In genomic region chr19:41922585-41922984, GRCh38 we compare ENCODE assay signal across 23 cellular contexts. TPM values are rescaled to one million over a fixed set of nuclear protein-coding genes. Genes with fewer than 3 reads are reported as not detected.
DNase-seq lines count a peak whose midpoint lies in the region; ATAC-seq, FAIRE-seq and TF ChIP-seq lines count a peak whose summit lies in the region.
"Had no signal": no experiment of that assay in that cellular context is flagged by ENCODE, and none has a peak within 500 bp of the region (broad histone marks: within the 10 kb centered on the region; RNA-seq: fewer than 3 reads in every experiment).

No MANE protein-coding gene starts in this region.

- no peaks in the 10 kb centered on the region for H4K20me1 ChIP-seq in K562 (replicated peaks; ENCODE audit: control insufficient read depth, insufficient read depth, low read length)

- no peak overlapping the region for H3K4me3 Mint-ChIP-seq in CD4-positive, alpha-beta T cell

- TF ChIP-seq CTCF in K562 (IDR thresholded peaks at IDR 0.05 in 2 of 3, conservative IDR thresholded peaks at IDR 0.05 in 1 of 3; ENCODE audit: insufficient read depth in 2 of 3, low read depth in 1 of 3, low read length in 3 of 3) (no peak), kidney (IDR thresholded peaks at IDR 0.05; ENCODE audit: borderline replicate concordance, extremely low read depth, insufficient read depth) (no peak)
- TF ChIP-seq CTCF in CD4-positive, alpha-beta T cell (IDR thresholded peaks at IDR 0.05) = no peak

- H2AFZ ChIP-seq in K562 (ENCODE audit: low read depth, low read length) = no peak overlapping the region
- H2AFZ ChIP-seq: PC-9 had no signal

- 6% methylated on average over 11 of the region's 18 CpGs for WGBS in K562 (ENCODE audit: insufficient coverage, low coverage, missing lambda C conversion rate)

- TF ChIP-seq EP300 in K562 (IDR thresholded peaks at IDR 0.05; ENCODE audit: low read length) = no peak

- peaks cover 10% of the 10 kb centered on the region for H3K27me3 Mint-ChIP-seq in CD4-positive, alpha-beta T cell

- TF ChIP-seq POLR2A in K562 (conservative IDR thresholded peaks at IDR 0.05) = no peak

- peaks cover 87% of the 10 kb centered on the region for H3K27me3 ChIP-seq in H7 (ENCODE audit: control insufficient read depth, insufficient read depth, low read length)
- peaks cover 0 to 16% of the 10 kb centered on the region in 2 experiments; a peak in 4 of 5 replicates for H3K27me3 ChIP-seq in K562 (ENCODE audit: control insufficient read depth in 2 of 2, insufficient read depth in 2 of 2, low read length in 2 of 2)
- peaks cover 5% of the 10 kb centered on the region for H3K27me3 ChIP-seq in CD4-positive, alpha-beta T cell (ENCODE audit: control insufficient read depth, insufficient read depth, low read length)
- peaks cover 27% of the 10 kb centered on the region for H3K27me3 ChIP-seq in SJCRH30

- H3K4me1 Mint-ChIP-seq in CD4-positive, alpha-beta T cell (ENCODE audit: low read depth) = peaks cover 12% of the 10 kb centered on the region

- no peaks in the 10 kb centered on the region for H3K36me3 Mint-ChIP-seq in CD4-positive, alpha-beta T cell (ENCODE audit: low read depth)
- H3K36me3 Mint-ChIP-seq: CD4-positive, CD25-positive, alpha-beta regulatory T cell; IgD-negative memory B cell had no signal

- no peaks in the 10 kb centered on the region; the same call in 1 of the 2 replicates for H3K9me3 ChIP-seq in K562 (replicated peaks; ENCODE audit: control insufficient read depth, insufficient read depth, low read depth, low read length)
- peaks cover 0 to 4% of the 10 kb centered on the region in 2 donors for H3K9me3 ChIP-seq in kidney (ENCODE audit: control insufficient read depth in 1 of 2, low read length in 2 of 2)
- no peaks in the 10 kb centered on the region for H3K9me3 ChIP-seq in CD4-positive, alpha-beta T cell (ENCODE audit: control insufficient read depth, low read length)
- no peaks in the 10 kb centered on the region for H3K9me3 ChIP-seq in SJCRH30 (replicated peaks)
- H3K9me3 ChIP-seq: BE2C had no signal

- ATAC-seq in K562 = no peak
- no peak for ATAC-seq in CD4-positive, alpha-beta T cell (ENCODE audit: poor library complexity)

- peaks cover 4 to 32% of the 10 kb centered on the region in 2 experiments; a peak in 4 of 5 replicates for H3K4me1 ChIP-seq in K562 (replicated peaks in 1 of 2; ENCODE audit: control insufficient read depth in 2 of 2, insufficient read depth in 2 of 2, low read length in 2 of 2)
- no peaks in the 10 kb centered on the region for H3K4me1 ChIP-seq in kidney (ENCODE audit: control insufficient read depth in 1 of 2, insufficient read depth in 1 of 2, low read depth in 1 of 2, low read length in 2 of 2)
- no peaks in the 10 kb centered on the region for H3K4me1 ChIP-seq in SJCRH30
- H3K4me1 ChIP-seq: BE2C had no signal

- H3K9me1 ChIP-seq in K562 (ENCODE audit: control insufficient read depth, insufficient read depth, low read length) = no peaks in the 10 kb centered on the region

- no peak overlapping the region for H3K4me2 ChIP-seq in K562 (ENCODE audit: insufficient read depth, low read length)
- H3K4me2 ChIP-seq: PC-9 had no signal

- H3K36me3 ChIP-seq in H7 (replicated peaks; ENCODE audit: control insufficient read depth, insufficient read depth, low read length) (no peaks in the 10 kb centered on the region), K562 (ENCODE audit: control insufficient read depth, insufficient read depth, low read length) (no peaks in the 10 kb centered on the region), kidney (ENCODE audit: control insufficient read depth in 1 of 2, insufficient read depth in 2 of 2, low read length in 2 of 2) (no peaks in the 10 kb centered on the region), SJCRH30 (no peaks in the 10 kb centered on the region)
- H3K36me3 ChIP-seq: BE2C had no signal

- BruUV-seq in K562 (replicated peaks; lab: Mats Ljungman, UMichigan) = no TSS peak

- H3K9me3 Mint-ChIP-seq in CD4-positive, alpha-beta T cell = no peaks in the 10 kb centered on the region
- H3K9me3 Mint-ChIP-seq: IgD-negative memory B cell had no signal

- no peak overlapping the region for H3K27ac ChIP-seq in K562 (ENCODE audit: extremely low read depth, low read depth, low read length)
- H3K27ac ChIP-seq in kidney (ENCODE audit: low read depth in 2 of 2, low read length in 2 of 2) = no peak overlapping the region
- no peak overlapping the region for H3K27ac ChIP-seq in CD4-positive, alpha-beta T cell (ENCODE audit: low read depth, low read length)
- H3K27ac ChIP-seq in SJCRH30 = no peak overlapping the region
- H3K27ac ChIP-seq: PC-9, RWPE1 had no signal

- TF ChIP-seq RAD21 in K562 (CRISPR knock-in tag; conservative IDR thresholded peaks at IDR 0.05 in 1 of 2, IDR thresholded peaks at IDR 0.05 in 1 of 2) = no peak

- DNase-seq in H7 = peak; percentile 83
- DNase-seq in K562 (ENCODE audit: extremely low read depth in 1 of 4, low spot score in 3 of 4) = no peak
- peak; percentile 56 for DNase-seq in kidney
- no peak for DNase-seq in globus pallidus (ENCODE audit: low spot score)
- no peak for DNase-seq in CD4-positive, alpha-beta T cell
- DNase-seq in NCI-H510A (lab: John Stamatoyannopoulos, UW) = no peak
- no peak for DNase-seq in SJCRH30
- DNase-seq: BE2C; CD4-positive, CD25-positive, alpha-beta regulatory T cell; NCI-H1048; NCI-H1417; NCI-H1694; NCI-H2029 treated with DMSO at 0.1 percent for 48 hours; NCI-H446 treated with DMSO at 0.1 percent for 48 hours; NCI-H526 treated with DMSO at 0.1 percent for 48 hours; PC-9; SHP77 had no signal

- POLR2A ChIA-PET in K562 (lab: Yijun Ruan, JAX) = no interaction called here
- POLR2A ChIA-PET in CD4-positive, alpha-beta T cell (lab: Charles Lee) = interaction anchor here (2.2 kb wide), 1 partner anchor 35 kb away, joined by 13 read pairs; no protein-coding TSS in a partner anchor

- no peak overlapping the region for H3K27ac Mint-ChIP-seq in CD4-positive, alpha-beta T cell

- H3K79me2 ChIP-seq in K562 (ENCODE audit: control insufficient read depth, insufficient read depth, low read length) = no peaks in the 10 kb centered on the region

- FAIRE-seq in K562 (lab: Jason Lieb, UNC) (no peak), kidney (lab: Jason Lieb, UNC) (no peak)
- FAIRE-seq: D721Med had no signal

- H3K4me3 ChIP-seq in H7 (ENCODE audit: insufficient read depth, low read depth, low read length) (no peak overlapping the region), K562 (no peak overlapping the region), kidney (ENCODE audit: low read length in 2 of 2) (no peak overlapping the region), SJCRH30 (no peak overlapping the region)
- H3K4me3 ChIP-seq: PC-9 had no signal

- CTCF ChIA-PET in K562 (lab: Yijun Ruan, JAX; ENCODE audit: low intra/inter-chr PET ratio) = no interaction called here
- CTCF ChIA-PET in CD4-positive, alpha-beta T cell (lab: Charles Lee) = no interaction called here

- intact Hi-C loops in K562 (cut with micrococcal nuclease) (no loop called here), kidney (cut with DNase I) (no loop called here)
- intact Hi-C loops in CD4-positive, alpha-beta T cell (cut with DNase I, micrococcal nuclease) = no loop called here

- H3K9ac ChIP-seq in K562 (ENCODE audit: insufficient read depth in 1 of 2, low read depth in 2 of 2, low read length in 2 of 2) (peak overlapping the region in 1 of 2 experiments; percentile 23; a peak in 1 of 4 replicates), kidney (ENCODE audit: low read length in 2 of 2) (no peak overlapping the region)

- in situ Hi-C loops in K562 (cut with MboI) = no loop called here

RNA-seq across cellular contexts. Expression of gene ERFL, which starts 5.7 kb away (rescaled TPM):
- total RNA-seq in H7 (2014; rRNA removed; shearing (Covaris generic)) = 0.15 TPM in 1 of 2 replicates, not detected in the other
- 0.63 and 1.7 TPM in 2 replicates for total RNA-seq in K562 (2011; cell fraction: chromatin; rRNA removed; ENCODE audit: low replicate concordance)
- total RNA-seq in K562 (2011; cell fraction: nucleolus; rRNA removed) = 0.79 and 1.3 TPM in 2 replicates
- 0.73 and 1.1 TPM in 2 replicates for total RNA-seq in K562 (2011; cell fraction: nucleoplasm; rRNA removed)
- total RNA-seq in K562 (2014; rRNA removed) (0.16 and 0.32 TPM in 2 replicates), K562 (2014; rRNA removed; fragmentation: Illumina TruSeq; extraction: Trizol) (0.10 TPM in 1 of 2 replicates, not detected in the other), K562 (2015; rRNA removed; fragmentation: Illumina TruSeq; extraction: Trizol) (0.11 TPM in 1 of 2 replicates, not detected in the other), K562 (2021) (0.67 and 0.75 TPM in 2 replicates), kidney (0.69 TPM)
- polyA plus RNA-seq in K562 (2011; rRNA removed) (0.07 and 0.32 TPM in 2 replicates), K562 (2014; fragmentation: Illumina TruSeq; extraction: Trizol) (0.31 and 0.50 TPM in 2 replicates), K562 (2014; fragmentation: Nextera tagmentation; extraction: Ambion mirVana) (not detected), K562 (2014; rRNA removed) (0.31 and 0.33 TPM in 2 replicates), kidney (ENCODE audit: insufficient read depth, low read depth, low replicate concordance) (not detected)
- polyA plus RNA-seq in K562 (2011; cell fraction: cytosol; rRNA removed) = 0.22 and 0.25 TPM in 2 replicates
- 2.9 and 3.3 TPM in 2 replicates for polyA plus RNA-seq in K562 (2011; cell fraction: nucleus; rRNA removed)
- polyA plus RNA-seq in K562 (2012) = 0.76 and 0.94 TPM in 2 replicates
- not detected in 2 replicates for polyA minus RNA-seq in K562 (2011; rRNA and poly(A)+ RNA removed)
- not detected in 2 replicates for polyA minus RNA-seq in K562 (2011; cell fraction: cytosol; rRNA and poly(A)+ RNA removed)
- 0.40 and 0.67 TPM in 2 replicates for polyA minus RNA-seq in K562 (2011; cell fraction: nucleus; rRNA and poly(A)+ RNA removed)
- total RNA-seq in CD4-positive, alpha-beta T cell = 1 to 10 TPM; 7.7 to 8.9 TPM
- total RNA-seq in SJCRH30 (2014; rRNA removed; shearing (Covaris generic)) = not detected in 2 replicates
- total RNA-seq: Daoy, G401, H4 had no signal
- polyA plus RNA-seq: CD4-positive, CD25-positive, alpha-beta regulatory T cell; IgD-negative memory B cell had no signal

RNA-seq across cellular contexts. Expression of gene RABAC1, which starts 36.5 kb away (rescaled TPM):
- total RNA-seq in H7 (2014; rRNA removed; shearing (Covaris generic)) = 140 and 163 TPM in 2 replicates
- 19.9 and 51.2 TPM in 2 replicates for total RNA-seq in K562 (2011; cell fraction: chromatin; rRNA removed; ENCODE audit: low replicate concordance)
- total RNA-seq in K562 (2011; cell fraction: nucleolus; rRNA removed) = 69.7 and 71.9 TPM in 2 replicates
- 51.7 and 54.7 TPM in 2 replicates for total RNA-seq in K562 (2011; cell fraction: nucleoplasm; rRNA removed)
- total RNA-seq in K562 (2014; rRNA removed) (24.5 and 32.7 TPM in 2 replicates), K562 (2014; rRNA removed; fragmentation: Illumina TruSeq; extraction: Trizol) (2.5 and 4.6 TPM in 2 replicates), K562 (2015; rRNA removed; fragmentation: Illumina TruSeq; extraction: Trizol) (7.1 and 7.2 TPM in 2 replicates), K562 (2021) (23.2 and 24.0 TPM in 2 replicates), kidney (146 TPM)
- polyA plus RNA-seq in K562 (2011; rRNA removed) (17.7 and 36.3 TPM in 2 replicates), K562 (2014; fragmentation: Illumina TruSeq; extraction: Trizol) (2.4 and 7.8 TPM in 2 replicates), K562 (2014; fragmentation: Nextera tagmentation; extraction: Ambion mirVana) (1 to 10 TPM; 5.2 to 9.3 TPM), K562 (2014; rRNA removed) (28.1 and 44.0 TPM in 2 replicates), kidney (ENCODE audit: insufficient read depth, low read depth, low replicate concordance) (333 TPM)
- 84.6 and 116 TPM in 2 replicates for polyA plus RNA-seq in K562 (2011; cell fraction: cytosol; rRNA removed)
- polyA plus RNA-seq in K562 (2011; cell fraction: nucleus; rRNA removed) = 38.9 and 57.8 TPM in 2 replicates
- 22.9 and 60.5 TPM in 2 replicates for polyA plus RNA-seq in K562 (2012)
- 8.2 and 10.6 TPM in 2 replicates for polyA minus RNA-seq in K562 (2011; rRNA and poly(A)+ RNA removed)
- 7.3 and 10.4 TPM in 2 replicates for polyA minus RNA-seq in K562 (2011; cell fraction: cytosol; rRNA and poly(A)+ RNA removed)
- 12.3 and 23.0 TPM in 2 replicates for polyA minus RNA-seq in K562 (2011; cell fraction: nucleus; rRNA and poly(A)+ RNA removed)
- 100 to 1,000 TPM in 1 of 2 experiments, 10 to 100 TPM in 1; 96.0 to 102 TPM for total RNA-seq in CD4-positive, alpha-beta T cell
- total RNA-seq in SJCRH30 (2014; rRNA removed; shearing (Covaris generic)) = 106 and 129 TPM in 2 replicates

RNA-seq across cellular contexts. Expression of gene ARHGEF1, which starts 39.6 kb away (rescaled TPM):
- total RNA-seq in H7 (2014; rRNA removed; shearing (Covaris generic)) = 34.3 and 40.7 TPM in 2 replicates
- total RNA-seq in K562 (2011; cell fraction: chromatin; rRNA removed; ENCODE audit: low replicate concordance) = 190 and 355 TPM in 2 replicates
- 134 and 150 TPM in 2 replicates for total RNA-seq in K562 (2011; cell fraction: nucleolus; rRNA removed)
- total RNA-seq in K562 (2011; cell fraction: nucleoplasm; rRNA removed) = 174 and 273 TPM in 2 replicates
- 56.7 and 79.1 TPM in 2 replicates for total RNA-seq in K562 (2014; rRNA removed)
- 8.3 and 11.2 TPM in 2 replicates for total RNA-seq in K562 (2014; rRNA removed; fragmentation: Illumina TruSeq; extraction: Trizol)
- total RNA-seq in K562 (2015; rRNA removed; fragmentation: Illumina TruSeq; extraction: Trizol) = 27.1 and 27.5 TPM in 2 replicates
- total RNA-seq in K562 (2021) = 126 and 149 TPM in 2 replicates
- polyA plus RNA-seq in K562 (2011; rRNA removed) = 29.8 and 50.5 TPM in 2 replicates
- polyA plus RNA-seq in K562 (2011; cell fraction: cytosol; rRNA removed) = 56.0 and 95.1 TPM in 2 replicates
- 165 and 197 TPM in 2 replicates for polyA plus RNA-seq in K562 (2011; cell fraction: nucleus; rRNA removed)
- 74.3 and 126 TPM in 2 replicates for polyA plus RNA-seq in K562 (2012)
- polyA plus RNA-seq in K562 (2014; fragmentation: Illumina TruSeq; extraction: Trizol) = 39.8 and 71.1 TPM in 2 replicates
- 1 to 10 TPM; 1.9 to 4.4 TPM for polyA plus RNA-seq in K562 (2014; fragmentation: Nextera tagmentation; extraction: Ambion mirVana)
- polyA plus RNA-seq in K562 (2014; rRNA removed) = 86.0 and 112 TPM in 2 replicates
- polyA minus RNA-seq in K562 (2011; rRNA and poly(A)+ RNA removed) = 15.0 and 21.2 TPM in 2 replicates
- polyA minus RNA-seq in K562 (2011; cell fraction: cytosol; rRNA and poly(A)+ RNA removed) = 48.5 and 52.9 TPM in 2 replicates
- 38.0 and 42.7 TPM in 2 replicates for polyA minus RNA-seq in K562 (2011; cell fraction: nucleus; rRNA and poly(A)+ RNA removed)
- total RNA-seq in kidney = 139 TPM
- 39.0 TPM for polyA plus RNA-seq in kidney (ENCODE audit: insufficient read depth, low read depth, low replicate concordance)
- total RNA-seq in CD4-positive, alpha-beta T cell = 1,000 to 10,000 TPM; 1,019 to 1,047 TPM
- total RNA-seq in SJCRH30 (2014; rRNA removed; shearing (Covaris generic)) = 52.4 and 53.8 TPM in 2 replicates

RNA-seq across cellular contexts. Expression of gene CD79A, which starts 45.5 kb away (rescaled TPM):
- total RNA-seq in H7 (2014; rRNA removed; shearing (Covaris generic)) = 0.55 TPM in 1 of 2 replicates, not detected in the other
- total RNA-seq in K562 (2011; cell fraction: chromatin; rRNA removed; ENCODE audit: low replicate concordance) = 0.23 TPM in 1 of 2 replicates, not detected in the other
- total RNA-seq in K562 (2011; cell fraction: nucleolus; rRNA removed) = 0.33 and 0.53 TPM in 2 replicates
- total RNA-seq in K562 (2011; cell fraction: nucleoplasm; rRNA removed) = not detected in 2 replicates
- total RNA-seq in K562 (2014; rRNA removed) (not detected in 2 replicates), K562 (2014; rRNA removed; fragmentation: Illumina TruSeq; extraction: Trizol) (not detected in 2 replicates), K562 (2015; rRNA removed; fragmentation: Illumina TruSeq; extraction: Trizol) (0.11 and 0.19 TPM in 2 replicates), K562 (2021) (0.38 and 0.42 TPM in 2 replicates), kidney (11.0 TPM)
- polyA plus RNA-seq in K562 (2011; rRNA removed) (0.10 and 0.37 TPM in 2 replicates), K562 (2014; fragmentation: Illumina TruSeq; extraction: Trizol) (0.22 TPM in 1 of 2 replicates, not detected in the other), K562 (2014; fragmentation: Nextera tagmentation; extraction: Ambion mirVana) (under 1 TPM in 1 of 2 experiments, not detected in 1; 0.04 TPM), K562 (2014; rRNA removed) (0.72 TPM in 1 of 2 replicates, not detected in the other), kidney (ENCODE audit: insufficient read depth, low read depth, low replicate concordance) (0.32 TPM)
- 0.42 and 0.46 TPM in 2 replicates for polyA plus RNA-seq in K562 (2011; cell fraction: cytosol; rRNA removed)
- 0.17 and 0.28 TPM in 2 replicates for polyA plus RNA-seq in K562 (2011; cell fraction: nucleus; rRNA removed)
- polyA plus RNA-seq in K562 (2012) = 0.21 and 0.30 TPM in 2 replicates
- polyA minus RNA-seq in K562 (2011; rRNA and poly(A)+ RNA removed) = not detected in 2 replicates
- not detected in 2 replicates for polyA minus RNA-seq in K562 (2011; cell fraction: cytosol; rRNA and poly(A)+ RNA removed)
- polyA minus RNA-seq in K562 (2011; cell fraction: nucleus; rRNA and poly(A)+ RNA removed) = not detected in 2 replicates
- 1 to 10 TPM; 3.7 to 3.8 TPM for total RNA-seq in CD4-positive, alpha-beta T cell
- 0.61 TPM in 1 of 2 replicates, not detected in the other for total RNA-seq in SJCRH30 (2014; rRNA removed; shearing (Covaris generic))
- total RNA-seq: Daoy, H4 had no signal

Comparison
In these comparisons a context has a peak if more than half of its experiments do, and no peak if none do; other contexts are left out.
1. DNase-seq: peak in H7 (single experiment) and kidney (single experiment); none in K562 (0 of 4), globus pallidus (single experiment), CD4-positive, alpha-beta T cell (0 of 10), NCI-H510A (single experiment) and SJCRH30 (0 of 2).